33 cellular contexts compared by ENCODE assay signal in genomic region chr6:12537389-12537788, GRCh38.
A peak's percentile ranks its signal among the peaks of the same experiment; 100 is the strongest.
DNase-seq lines count a peak whose midpoint lies in the region; ATAC-seq, FAIRE-seq and TF ChIP-seq lines count a peak whose summit lies in the region.
"Had no signal": no experiment of that assay in that cellular context is flagged by ENCODE, and none has a peak within 500 bp of the region (broad histone marks: within the 10 kb centered on the region; RNA-seq: fewer than 3 reads in every experiment).

No MANE protein-coding gene starts in this region.

- peaks cover 6% of the 10 kb centered on the region for H3K36me3 Mint-ChIP-seq in Caco-2 (ENCODE audit: insufficient read depth, unreplicated experiment)
- H3K36me3 Mint-ChIP-seq: activated CD4-positive, alpha-beta memory T cell treated with anti-CD3 and anti-CD28 coated beads for 36 hours; activated naive CD4-positive, alpha-beta T cell treated with anti-CD3 and anti-CD28 coated beads, Interleukin-2, amount 50 U/mL, for 24 hours had no signal

- no peaks in the 10 kb centered on the region for H4K20me1 ChIP-seq in endothelial cell of umbilical vein (replicated peaks; ENCODE audit: control insufficient read depth, extremely low read depth, insufficient read depth, low read length)
- H4K20me1 ChIP-seq in PC-3 (ENCODE audit: low read length), result no peaks in the 10 kb centered on the region

- ATAC-seq in PC-3 (no peak), HG03095 (IDR thresholded peaks at IDR 0.05; ENCODE audit: unreplicated experiment) (no peak)
- ATAC-seq: activated CD4-positive, CD25-positive, alpha-beta regulatory T cell treated with anti-CD3 and anti-CD28 coated beads, Interleukin-2, amount 50 U/mL, for 24 hours; activated T-helper 17 cell treated with anti-CD3 and anti-CD28 coated beads, Interleukin-2, amount 50 U/mL, for 72 hours; sciatic nerve; stimulated activated naive B cell treated with anti-CD40 and anti-IgM and Interleukin-4, amounts not matched to agents 10 μg/mL and 1 μg/mL and 100 μg/mL, for 72 hours had no signal

- TF ChIP-seq POLR2A in endothelial cell of umbilical vein (IDR thresholded peaks at IDR 0.05; ENCODE audit: low read depth, low read length), result peak; percentile 80
- TF ChIP-seq POLR2A in lower leg skin (IDR thresholded peaks at IDR 0.05), result no peak

- WGBS in mesodermal cell (ENCODE audit: insufficient coverage in 2 of 2), 2 experiments, result 50 to 100% methylated on average over 1 of the region's 5 CpGs
- WGBS in lower leg skin, 2 donors, result 57 to 63% methylated on average over 5 of the region's 5 CpGs

- intact Hi-C loops in Caco-2 (cut with micrococcal nuclease; ENCODE audit: unreplicated experiment), result no loop called here
- intact Hi-C loops in endothelial cell of umbilical vein (cut with micrococcal nuclease), result loop anchor here (1.0 to 10.0 kb wide), 19 partner anchors 8 to 928 kb away; partner anchors contain the start of genes EDN1 and HIVEP1
- intact Hi-C loops in PC-3 (cut with micrococcal nuclease), result no loop called here
- intact Hi-C loops in lower leg skin (cut with DNase I; ENCODE audit: low total_unique reads), result no loop called here

- H3K27ac ChIP-seq in endothelial cell of umbilical vein (ENCODE audit: insufficient read depth, low read depth, low read length) (peak overlapping the region; percentile 87), mesodermal cell (ENCODE audit: low read depth, low read length, severe bottlenecking) (peak overlapping the region; percentile 72), PC-3 (ENCODE audit: low read length) (no peak overlapping the region)
- H3K27ac ChIP-seq: GM23248, HL-60, PC-9 had no signal

- H3K9me3 ChIP-seq in Caco-2, result no peaks in the 10 kb centered on the region
- no peaks in the 10 kb centered on the region for H3K9me3 ChIP-seq in endothelial cell of umbilical vein (replicated peaks; ENCODE audit: control insufficient read depth, insufficient read depth, low read length)
- no peaks in the 10 kb centered on the region for H3K9me3 ChIP-seq in mesodermal cell (ENCODE audit: control insufficient read depth, low read length)
- no peaks in the 10 kb centered on the region for H3K9me3 ChIP-seq in PC-3 (ENCODE audit: low read length)

- H3K4me2 ChIP-seq in endothelial cell of umbilical vein (ENCODE audit: insufficient read depth, low read length) (peak overlapping the region; percentile 73), PC-3 (ENCODE audit: low read length) (no peak overlapping the region)
- H3K4me2 ChIP-seq: PC-9 had no signal

- peak; percentile 87 for FAIRE-seq in endothelial cell of umbilical vein (lab: Jason Lieb, UNC)
- FAIRE-seq: A204.1, urothelium cell line had no signal

- no peaks in the 10 kb centered on the region for H3K9me3 Mint-ChIP-seq in Caco-2 (ENCODE audit: unreplicated experiment)
- H3K9me3 Mint-ChIP-seq: activated naive CD4-positive, alpha-beta T cell treated with anti-CD3 and anti-CD28 coated beads, Interleukin-2, amount 50 U/mL, for 24 hours; activated T-helper 17 cell treated with anti-CD3 and anti-CD28 coated beads, Interleukin-2, amount 50 U/mL, for 72 hours had no signal

- H3K9ac ChIP-seq in endothelial cell of umbilical vein (replicated peaks; ENCODE audit: extremely low read depth, insufficient read depth, low read length), result peak overlapping the region; percentile 54
- H3K9ac ChIP-seq in PC-3 (ENCODE audit: low read length), result no peak overlapping the region
- H3K9ac ChIP-seq: GM23248 had no signal

- no peak for TF ChIP-seq CTCF in Caco-2 (IDR thresholded peaks at IDR 0.05; ENCODE audit: insufficient read depth in 1 of 2, low read depth in 1 of 2, low read length in 1 of 2, severe bottlenecking in 1 of 2, unreplicated experiment in 1 of 2)
- no peak for TF ChIP-seq CTCF in WI38 (IDR thresholded peaks at IDR 0.05; ENCODE audit: low read depth, low read length)
- no peak for TF ChIP-seq CTCF in endothelial cell of umbilical vein (IDR thresholded peaks at IDR 0.05; ENCODE audit: extremely low read depth in 1 of 2, insufficient read depth in 1 of 2, low read depth in 1 of 2, low read length in 2 of 2)
- TF ChIP-seq CTCF in PC-3 (conservative IDR thresholded peaks at IDR 0.05; ENCODE audit: low read depth, low read length), result no peak
- no peak for TF ChIP-seq CTCF in lower leg skin (IDR thresholded peaks at IDR 0.05)

- no peaks in the 10 kb centered on the region for H3F3A ChIP-seq in PC-3 (ENCODE audit: low read length, unreplicated experiment)

- peak overlapping the region; percentile 62 for H3K27ac Mint-ChIP-seq in Caco-2 (ENCODE audit: unreplicated experiment)
- H3K27ac Mint-ChIP-seq: activated CD4-positive, alpha-beta memory T cell treated with anti-CD3 and anti-CD28 coated beads for 36 hours; activated naive CD4-positive, alpha-beta T cell treated with anti-CD3 and anti-CD28 coated beads, Interleukin-2, amount 50 U/mL, for 24 hours; activated T-helper 17 cell treated with anti-CD3 and anti-CD28 coated beads, Interleukin-2, amount 50 U/mL, for 72 hours; CD4-positive, alpha-beta T cell; stimulated activated naive B cell treated with anti-CD40 and anti-IgM and Interleukin-4, amounts not matched to agents 10 μg/mL and 1 μg/mL and 100 μg/mL, for 72 hours had no signal

- H3K27me3 ChIP-seq in Caco-2 (replicated peaks; ENCODE audit: control insufficient read depth, insufficient read depth, low read length) (no peaks in the 10 kb centered on the region), endothelial cell of umbilical vein (ENCODE audit: control insufficient read depth in 2 of 2, insufficient read depth in 2 of 2, low read length in 2 of 2) (no peaks in the 10 kb centered on the region), PC-3 (ENCODE audit: low read length) (no peaks in the 10 kb centered on the region)

- H3K4me3 ChIP-seq in Caco-2 (ENCODE audit: low read depth, low read length) (no peak overlapping the region), WI38 (ENCODE audit: low read depth, low read length) (peak overlapping the region; percentile 19; the same call in 1 of the 2 replicates), endothelial cell of umbilical vein (replicated peaks in 1 of 3; ENCODE audit: insufficient read depth in 1 of 3, low read depth in 1 of 3, low read length in 3 of 3) (no peak overlapping the region), mesodermal cell (ENCODE audit: extremely low read depth, insufficient read depth, low read length, poor library complexity, severe bottlenecking) (no peak overlapping the region), PC-3 (ENCODE audit: low read length) (no peak overlapping the region), lower leg skin (ENCODE audit: low read depth, poor library complexity, severe bottlenecking) (no peak overlapping the region)
- H3K4me3 ChIP-seq: GM23248, heart left ventricle, PC-9 had no signal

- H3K9me1 ChIP-seq in endothelial cell of umbilical vein (replicated peaks; ENCODE audit: control insufficient read depth, extremely low read depth, insufficient read depth, low read length), result no peaks in the 10 kb centered on the region

- H3K4me1 ChIP-seq in Caco-2, result peaks cover 26% of the 10 kb centered on the region
- H3K4me1 ChIP-seq in endothelial cell of umbilical vein (ENCODE audit: control insufficient read depth, extremely low read depth, insufficient read depth, low read length), result peaks cover 47% of the 10 kb centered on the region
- peaks cover 19% of the 10 kb centered on the region for H3K4me1 ChIP-seq in mesodermal cell (ENCODE audit: control insufficient read depth, insufficient read depth, low read length, poor library complexity, severe bottlenecking)
- H3K4me1 ChIP-seq in PC-3 (ENCODE audit: insufficient read depth, low read length), result no peaks in the 10 kb centered on the region

- H3K4me3 Mint-ChIP-seq in Caco-2 (ENCODE audit: unreplicated experiment), result peak overlapping the region; percentile 26
- H3K4me3 Mint-ChIP-seq: activated CD4-positive, alpha-beta memory T cell treated with anti-CD3 and anti-CD28 coated beads for 36 hours; activated naive CD4-positive, alpha-beta T cell treated with anti-CD3 and anti-CD28 coated beads, Interleukin-2, amount 50 U/mL, for 24 hours; activated T-helper 17 cell treated with anti-CD3 and anti-CD28 coated beads, Interleukin-2, amount 50 U/mL, for 72 hours; CD4-positive, alpha-beta T cell; stimulated activated naive B cell treated with anti-CD40 and anti-IgM and Interleukin-4, amounts not matched to agents 10 μg/mL and 1 μg/mL and 100 μg/mL, for 72 hours had no signal

- H3K79me2 ChIP-seq in endothelial cell of umbilical vein (ENCODE audit: control insufficient read depth, insufficient read depth, low read length), result no peaks in the 10 kb centered on the region
- H3K79me2 ChIP-seq in PC-3 (ENCODE audit: low read length), result no peaks in the 10 kb centered on the region

- dilution Hi-C loops in endothelial cell of umbilical vein (cut with MboI; ENCODE audit: extremely low pct_ligation_motif_present, low sequenced_read_pairs), result no loop called here

- DNase-seq in Caco-2 (peak in 1 of 2 experiments; percentile 18), endothelial cell of umbilical vein (ENCODE audit: low read depth, low spot score) (peak; percentile 95), PC-3 (no peak), AG20443 (ENCODE audit: low spot score) (no peak), lower leg skin (ENCODE audit: low spot score in 2 of 2) (no peak)
- DNase-seq: activated CD4-positive, alpha-beta memory T cell treated with anti-CD3 and anti-CD28 coated beads for 36 hours; activated CD8-positive, alpha-beta memory T cell treated with anti-CD3 and anti-CD28 coated beads, Interleukin-2, amount 50 U/mL, for 4 hours; AML-193; aorta; CD4-positive, alpha-beta T cell; GM23248; heart left ventricle; Kasumi-1; mammary epithelial cell; MV-4-11; NCI-H510A; PC-9; posterior cingulate gyrus; Right ventricle myocardium superior; stimulated activated CD4-positive, alpha-beta T cell treated with anti-CD3 and anti-CD28 coated beads, Interleukin-15, amount 100 ng/mL, for 24 hours; stimulated activated naive B cell treated with anti-CD40 and anti-IgM and Interleukin-4, amounts not matched to agents 10 μg/mL and 1 μg/mL and 100 μg/mL, for 72 hours; SW 1271; T1000 had no signal

- BruUV-seq in Caco-2 (replicated peaks; lab: Mats Ljungman, UMichigan), result no TSS peak
- BruUV-seq in endothelial cell of umbilical vein (replicated peaks; lab: Mats Ljungman, UMichigan), result no TSS peak
- no TSS peak for BruUV-seq in PC-3 (replicated peaks; lab: Mats Ljungman, UMichigan)

- POLR2A ChIA-PET in Caco-2 (lab: Charles Lee), result no interaction called here
- POLR2A ChIA-PET in endothelial cell of umbilical vein (lab: Charles Lee), result interaction anchor here (1.8 kb wide), 1 partner anchor 48 kb away, joined by 4 read pairs; no protein-coding TSS in a partner anchor
- POLR2A ChIA-PET in PC-3 (lab: Charles Lee; ENCODE audit: unreplicated experiment), result no interaction called here

- no peaks in the 10 kb centered on the region for H3K36me3 ChIP-seq in Caco-2 (ENCODE audit: control insufficient read depth, insufficient read depth, low read length)
- no peaks in the 10 kb centered on the region for H3K36me3 ChIP-seq in endothelial cell of umbilical vein (ENCODE audit: control insufficient read depth in 2 of 2, extremely low read depth in 1 of 2, insufficient read depth in 2 of 2, low read length in 2 of 2)
- no peaks in the 10 kb centered on the region for H3K36me3 ChIP-seq in mesodermal cell (ENCODE audit: control insufficient read depth, insufficient read depth, low read length)
- no peaks in the 10 kb centered on the region for H3K36me3 ChIP-seq in PC-3 (ENCODE audit: low read depth, low read length)
- H3K36me3 ChIP-seq: heart left ventricle had no signal

- H3K27me3 Mint-ChIP-seq in Caco-2 (ENCODE audit: insufficient read depth, unreplicated experiment), result no peaks in the 10 kb centered on the region
- H3K27me3 Mint-ChIP-seq: activated CD4-positive, alpha-beta memory T cell treated with anti-CD3 and anti-CD28 coated beads for 36 hours had no signal

- H2AFZ ChIP-seq in endothelial cell of umbilical vein (ENCODE audit: low read depth, low read length) (no peak overlapping the region), PC-3 (ENCODE audit: low read length) (no peak overlapping the region)
- H2AFZ ChIP-seq: GM23248, PC-9 had no signal

- CTCF ChIA-PET in Caco-2 (lab: Charles Lee), result no interaction called here
- CTCF ChIA-PET in endothelial cell of umbilical vein (lab: Charles Lee), result interaction anchor here (1.0 to 3.2 kb wide), 8 partner anchors 9 to 248 kb away, joined by 3 to 11 read pairs (median 5); partner anchors contain the start of gene EDN1
- CTCF ChIA-PET in PC-3 (lab: Charles Lee), result no interaction called here

- no peaks in the 10 kb centered on the region for H3K9me2 ChIP-seq in PC-3 (replicated peaks; ENCODE audit: low read length)

- peaks cover 12% of the 10 kb centered on the region for H3K4me1 Mint-ChIP-seq in Caco-2 (ENCODE audit: low read depth, unreplicated experiment)
- H3K4me1 Mint-ChIP-seq: activated naive CD4-positive, alpha-beta T cell treated with anti-CD3 and anti-CD28 coated beads, Interleukin-2, amount 50 U/mL, for 24 hours; activated T-helper 17 cell treated with anti-CD3 and anti-CD28 coated beads, Interleukin-2, amount 50 U/mL, for 72 hours had no signal
